ENCODE assay signal across 13 cellular contexts in the genomic region with DNA sequence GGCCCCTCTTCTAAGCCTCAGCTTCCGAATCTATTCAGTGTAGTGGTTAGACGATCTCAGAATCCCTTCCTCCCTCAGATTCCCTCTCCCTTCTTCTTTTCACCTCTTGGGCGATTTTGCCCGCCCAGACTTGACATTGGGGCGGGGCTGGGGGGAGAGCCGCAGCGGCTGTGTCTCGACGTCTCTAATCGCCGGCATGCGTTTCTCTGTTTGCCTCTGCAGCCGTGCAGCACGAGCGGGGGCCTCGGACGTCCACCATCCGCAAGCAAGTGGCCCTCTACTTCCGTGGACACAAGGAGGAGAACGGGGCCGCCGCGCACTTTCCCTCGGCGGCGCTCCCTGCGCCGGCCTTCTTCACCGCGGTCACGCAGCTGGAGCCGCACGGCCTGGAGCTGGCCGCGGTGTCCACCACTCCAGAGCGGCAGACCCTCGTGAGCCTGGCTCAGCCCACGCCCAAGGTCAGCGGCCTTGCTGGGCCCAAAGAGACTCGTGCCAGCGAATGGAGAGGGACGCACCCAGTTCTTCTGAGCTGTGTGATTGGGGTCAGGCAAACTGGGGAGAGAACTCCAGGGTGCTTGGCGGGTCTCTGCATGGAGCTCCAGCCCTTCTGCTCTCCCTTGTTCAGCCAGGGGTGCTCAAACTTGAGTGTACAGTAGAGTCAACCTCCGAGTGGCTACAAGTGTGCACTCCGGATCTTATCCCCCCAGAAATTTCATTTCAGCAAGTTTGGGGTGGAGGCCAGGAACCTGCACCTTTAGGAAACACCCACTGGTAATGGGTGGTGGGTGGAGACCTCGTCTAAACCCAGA. TPM values are rescaled to one million over a fixed set of nuclear protein-coding genes. Genes with fewer than 3 reads are reported as not detected.
DNase-seq lines count a peak whose midpoint lies in the region; ATAC-seq and TF ChIP-seq lines count a peak whose summit lies in the region.
"Had no signal": no experiment of that assay in that cellular context is flagged by ENCODE, and none has a peak within 500 bp of the region (broad histone marks: within the 10 kb centered on the region; RNA-seq: fewer than 3 reads in every experiment).

No MANE protein-coding gene starts in this region.

- no peak overlapping the region for H3K27ac Mint-ChIP-seq in CD14-positive monocyte
- H3K27ac Mint-ChIP-seq in IgD-negative memory B cell: peak overlapping the region in 1 of 3 donors; percentile 78
- H3K27ac Mint-ChIP-seq in nephron: no peak overlapping the region

- peaks cover 90 to 97% (median 90%) of the 10 kb centered on the region in 3 donors for H3K27me3 Mint-ChIP-seq in CD14-positive monocyte (ENCODE audit: low read depth in 3 of 3)
- peaks cover 66% of the 10 kb centered on the region for H3K27me3 Mint-ChIP-seq in IgD-negative memory B cell
- peaks cover 100% of the 10 kb centered on the region for H3K27me3 Mint-ChIP-seq in nephron (ENCODE audit: low read depth)

- no peak for ATAC-seq in HG02798 (IDR thresholded peaks at IDR 0.05; ENCODE audit: poor library complexity, unreplicated experiment)

- peak overlapping the region; percentile 47 to 88 for H3K4me3 Mint-ChIP-seq in CD14-positive monocyte
- peak overlapping the region; percentile 46 to 85 (median 70) for H3K4me3 Mint-ChIP-seq in IgD-negative memory B cell
- peak overlapping the region; percentile 52 to 70 (median 63) for H3K4me3 Mint-ChIP-seq in nephron

- 17% methylated on average over 46 of the region's 46 CpGs for whole genome bisulfite sequencing in esophagus, 2 donors

- peaks cover 0 to 9% of the 10 kb centered on the region in 2 donors for H3K36me3 Mint-ChIP-seq in CD14-positive monocyte
- no peaks in the 10 kb centered on the region for H3K36me3 Mint-ChIP-seq in IgD-negative memory B cell
- H3K36me3 Mint-ChIP-seq in nephron (ENCODE audit: low read depth): no peaks in the 10 kb centered on the region

- peaks cover 5 to 11% of the 10 kb centered on the region in 2 donors for H3K27me3 ChIP-seq in esophagus (ENCODE audit: control insufficient read depth in 1 of 2, insufficient read depth in 2 of 2, low read length in 2 of 2)

- H3K9me3 ChIP-seq in esophagus (ENCODE audit: control insufficient read depth in 2 of 2, insufficient read depth in 1 of 2, low read depth in 1 of 2, low read length in 1 of 2): peaks cover 0 to 2% of the 10 kb centered on the region in 2 donors

- TF ChIP-seq CTCF in CD14-positive monocyte (IDR thresholded peaks at IDR 0.05) (no peak), nephron (IDR thresholded peaks at IDR 0.05; ENCODE audit: unreplicated experiment in 3 of 3) (no peak)

- H3K27ac ChIP-seq in esophagus (ENCODE audit: low read depth in 2 of 2, low read length in 1 of 2): no peak overlapping the region
- H3K27ac ChIP-seq: PC-9 had no signal

- peak overlapping the region; percentile 40 to 55 for H3K4me3 ChIP-seq in esophagus (ENCODE audit: low read depth in 1 of 2, low read length in 2 of 2)
- H3K4me3 ChIP-seq: PC-9 had no signal

- peaks cover 7 to 15% of the 10 kb centered on the region in 2 donors for H3K4me1 ChIP-seq in esophagus (ENCODE audit: control insufficient read depth in 2 of 2, insufficient read depth in 2 of 2, low read length in 1 of 2)

- DNase-seq in CD14-positive monocyte (ENCODE audit: low spot score): no peak
- DNase-seq in islet precursor cell: no peak
- no peak for DNase-seq in RKO (ENCODE audit: low spot score)
- DNase-seq in COLO668 (lab: John Stamatoyannopoulos, UW; ENCODE audit: unreplicated experiment): no peak
- DNase-seq: activated CD4-positive, alpha-beta T cell treated with anti-CD3 and anti-CD28 coated beads for 4 hours; central memory CD4-positive, alpha-beta T cell; DMS79; NCI-H1436 had no signal

- peaks cover 28% of the 10 kb centered on the region for H3K4me1 Mint-ChIP-seq in CD14-positive monocyte
- peaks cover 5 to 18% (median 9%) of the 10 kb centered on the region in 3 donors for H3K4me1 Mint-ChIP-seq in IgD-negative memory B cell
- peaks cover 5% of the 10 kb centered on the region for H3K4me1 Mint-ChIP-seq in nephron

- intact Hi-C loops in CD14-positive monocyte (cut with micrococcal nuclease): no loop called here

- H3K36me3 ChIP-seq in esophagus (ENCODE audit: control insufficient read depth in 2 of 2, insufficient read depth in 2 of 2, low read length in 1 of 2): no peaks in the 10 kb centered on the region

- H3K9me3 Mint-ChIP-seq in CD14-positive monocyte: peaks cover 0 to 21% (median 9%) of the 10 kb centered on the region in 7 donors
- no peaks in the 10 kb centered on the region for H3K9me3 Mint-ChIP-seq in IgD-negative memory B cell
- peaks cover 7% of the 10 kb centered on the region for H3K9me3 Mint-ChIP-seq in nephron

RNA-seq across cellular contexts. Expression of a gene that starts 10.7 kb away (rescaled TPM):
- polyA plus RNA-seq in CD14-positive monocyte: not detected
- polyA plus RNA-seq in IgD-negative memory B cell: not detected
- polyA plus RNA-seq in esophagus: under 1 TPM; 0.02 to 0.06 TPM
